Comparison of ENCODE assay signal across 8 cellular contexts in genomic region chr6:146770965-146771735, GRCh38.
DNase-seq lines count a peak whose midpoint lies in the region; ATAC-seq, FAIRE-seq and TF ChIP-seq lines count a peak whose summit lies in the region.

No MANE protein-coding gene starts in this region.

- peaks cover 21% of the 10 kb centered on the region for H3K4me1 Mint-ChIP-seq in T-helper 2 cell treated with Interferon-gamma antibody and Interleukin-4, amounts not matched to agents 5 μg/mL and 100 μg/mL, for 36 hours (ENCODE audit: low read depth)

- H3K4me3 ChIP-seq in coronary artery (peak overlapping the region; percentile 42), small intestine (ENCODE audit: low read depth in 1 of 2, low read length in 2 of 2) (no peak overlapping the region)

- no peaks in the 10 kb centered on the region for H3K27me3 ChIP-seq in small intestine (ENCODE audit: control insufficient read depth in 2 of 2, insufficient read depth in 2 of 2, low read length in 2 of 2)

- peak overlapping the region; percentile 78 for H3K4me3 Mint-ChIP-seq in T-helper 2 cell treated with Interferon-gamma antibody and Interleukin-4, amounts not matched to agents 5 μg/mL and 100 μg/mL, for 36 hours

- WGBS in small intestine, 3 donors = 57 to 72% (median 59%) methylated on average over 14 of the region's 14 CpGs

- peak; percentile 52 for ATAC-seq in GM21619 (IDR thresholded peaks at IDR 0.05; ENCODE audit: unreplicated experiment)

- peaks cover 1% of the 10 kb centered on the region for H3K27me3 Mint-ChIP-seq in T-helper 2 cell treated with Interferon-gamma antibody and Interleukin-4, amounts not matched to agents 5 μg/mL and 100 μg/mL, for 36 hours (ENCODE audit: low read depth)

- peak; percentile 42 for DNase-seq in T-helper 2 cell treated with Interferon-gamma antibody and Interleukin-4, amounts not matched to agents 5 μg/mL and 100 μg/mL, for 36 hours (ENCODE audit: low spot score)
- DNase-seq in coronary artery (ENCODE audit: low spot score) (no peak), cerebellar nuclear complex (lab: John Stamatoyannopoulos, UW) (no peak), NCI-H446 (lab: John Stamatoyannopoulos, UW) (no peak), small intestine (no peak), NCI-H524 treated with DMSO at 0.1 percent for 48 hours (lab: John Stamatoyannopoulos, UW) (no peak)
- DNase-seq in stimulated activated CD4-positive, alpha-beta T cell treated with anti-CD3 and anti-CD28 coated beads, Interleukin-12 subunit alpha, Interleukin-12 subunit beta, amount 100 ng/mL, for 4 hours = peak; percentile 10

- FAIRE-seq in small intestine (lab: Jason Lieb, UNC) = no peak

- no peaks in the 10 kb centered on the region for H3K4me1 ChIP-seq in small intestine (ENCODE audit: control insufficient read depth in 2 of 2, insufficient read depth in 1 of 2, low read depth in 1 of 2, low read length in 1 of 2)

- no peaks in the 10 kb centered on the region for H3K36me3 ChIP-seq in small intestine (ENCODE audit: control insufficient read depth in 2 of 2, insufficient read depth in 2 of 2, low read length in 2 of 2)

- TF ChIP-seq CTCF in coronary artery (IDR thresholded peaks at IDR 0.05) = no peak

- H3K27ac ChIP-seq in coronary artery (peak overlapping the region in 1 of 2 donors; percentile 76), small intestine (ENCODE audit: low read depth in 1 of 2, low read length in 1 of 2) (no peak overlapping the region)

- H3K9me3 Mint-ChIP-seq in T-helper 2 cell treated with Interferon-gamma antibody and Interleukin-4, amounts not matched to agents 5 μg/mL and 100 μg/mL, for 36 hours = no peaks in the 10 kb centered on the region

- H3K36me3 Mint-ChIP-seq in T-helper 2 cell treated with Interferon-gamma antibody and Interleukin-4, amounts not matched to agents 5 μg/mL and 100 μg/mL, for 36 hours (ENCODE audit: low read depth) = no peaks in the 10 kb centered on the region

- H3K27ac Mint-ChIP-seq in T-helper 2 cell treated with Interferon-gamma antibody and Interleukin-4, amounts not matched to agents 5 μg/mL and 100 μg/mL, for 36 hours = peak overlapping the region; percentile 89

- no peaks in the 10 kb centered on the region for H3K9me3 ChIP-seq in small intestine (ENCODE audit: control insufficient read depth, low read depth)

Comparison
In these comparisons a context has a peak if more than half of its experiments do, and no peak if none do; other contexts are left out.
1. DNase-seq: peak in T-helper 2 cell treated with Interferon-gamma antibody and Interleukin-4, amounts not matched to agents 5 μg/mL and 100 μg/mL, for 36 hours (single experiment) and stimulated activated CD4-positive, alpha-beta T cell treated with anti-CD3 and anti-CD28 coated beads, Interleukin-12 subunit alpha, Interleukin-12 subunit beta, amount 100 ng/mL, for 4 hours (single experiment); none in coronary artery (single experiment), cerebellar nuclear complex (0 of 2), NCI-H446 (0 of 2), small intestine (single experiment) and NCI-H524 treated with DMSO at 0.1 percent for 48 hours (single experiment).